Comparison of ENCODE assay signal across 9 cellular contexts in genomic region chr17:27577124-27577761, GRCh38. TPM values are rescaled to one million over a fixed set of nuclear protein-coding genes. Genes with fewer than 3 reads are reported as not detected.
DNase-seq lines count a peak whose midpoint lies in the region; ATAC-seq, FAIRE-seq and TF ChIP-seq lines count a peak whose summit lies in the region.
"Had no signal": no experiment of that assay in that cellular context is flagged by ENCODE, and none has a peak within 500 bp of the region (broad histone marks: within the 10 kb centered on the region; RNA-seq: fewer than 3 reads in every experiment).

No MANE protein-coding gene starts in this region.

- no peaks in the 10 kb centered on the region for H3K27me3 Mint-ChIP-seq in progenitor cell of endocrine pancreas

- no peak overlapping the region for H3K4me3 ChIP-seq in WERI-Rb-1 (ENCODE audit: low read depth, low read length)

- no peak overlapping the region for H3K4me3 Mint-ChIP-seq in progenitor cell of endocrine pancreas (ENCODE audit: low read depth)

- H3K4me1 Mint-ChIP-seq in progenitor cell of endocrine pancreas (ENCODE audit: low read depth): peaks cover 24% of the 10 kb centered on the region

- DNase-seq in Daoy (ENCODE audit: low read depth) (peak; percentile 57), WERI-Rb-1 (peak; percentile 76), glomerular visceral epithelial cell (ENCODE audit: extremely low spot score) (peak; percentile 57), progenitor cell of endocrine pancreas (ENCODE audit: low spot score, unreplicated experiment) (no peak), H54 (ENCODE audit: insufficient read length, low spot score) (no peak), NCI-H526 (lab: John Stamatoyannopoulos, UW) (no peak)

- no peak for TF ChIP-seq POLR2A in H54 (IDR thresholded peaks at IDR 0.05; ENCODE audit: low read depth, low read length)

- H3K9me3 ChIP-seq in WERI-Rb-1 (ENCODE audit: severe bottlenecking): no peaks in the 10 kb centered on the region

- H3K27ac Mint-ChIP-seq in progenitor cell of endocrine pancreas: peak overlapping the region; percentile 30

- ATAC-seq in HG03108 (IDR thresholded peaks at IDR 0.05; ENCODE audit: unreplicated experiment): no peak
- ATAC-seq in HG03097 (IDR thresholded peaks at IDR 0.05; ENCODE audit: low FRiP score, unreplicated experiment): no peak

- no peaks in the 10 kb centered on the region for H3K36me3 Mint-ChIP-seq in progenitor cell of endocrine pancreas (ENCODE audit: insufficient read depth)

- H3K36me3 ChIP-seq in WERI-Rb-1: peaks cover 12% of the 10 kb centered on the region

- H3K9me3 Mint-ChIP-seq in progenitor cell of endocrine pancreas (ENCODE audit: low read depth): no peaks in the 10 kb centered on the region

- no peaks in the 10 kb centered on the region for H3K27me3 ChIP-seq in WERI-Rb-1 (ENCODE audit: insufficient read depth, low read depth, severe bottlenecking)

- no peak for FAIRE-seq in H54 (lab: Jason Lieb, UNC)

- TF ChIP-seq CTCF in WERI-Rb-1 (IDR thresholded peaks at IDR 0.05; ENCODE audit: low read depth, low read length) (no peak), progenitor cell of endocrine pancreas (IDR thresholded peaks at IDR 0.05; ENCODE audit: unreplicated experiment) (no peak)

- peak overlapping the region; percentile 93 for H3K27ac ChIP-seq in WERI-Rb-1
- H3K27ac ChIP-seq: epithelial cell of prostate had no signal

RNA-seq across cellular contexts. Expression of gene LGALS9, which starts 53.7 kb away (rescaled TPM):
- 2.2 and 4.1 TPM in 2 replicates for total RNA-seq in Daoy (2014; rRNA removed; shearing (Covaris generic))
- 2.1 and 3.1 TPM in 2 replicates for total RNA-seq in progenitor cell of endocrine pancreas

Comparison
In these comparisons a context has a peak if more than half of its experiments do, and no peak if none do; other contexts are left out.
1. DNase-seq: peak in Daoy (single experiment), WERI-Rb-1 (single experiment) and glomerular visceral epithelial cell (single experiment); none in progenitor cell of endocrine pancreas (single experiment), H54 (single experiment) and NCI-H526 (0 of 2).